8 cellular contexts compared by ENCODE assay signal in the genomic region with DNA sequence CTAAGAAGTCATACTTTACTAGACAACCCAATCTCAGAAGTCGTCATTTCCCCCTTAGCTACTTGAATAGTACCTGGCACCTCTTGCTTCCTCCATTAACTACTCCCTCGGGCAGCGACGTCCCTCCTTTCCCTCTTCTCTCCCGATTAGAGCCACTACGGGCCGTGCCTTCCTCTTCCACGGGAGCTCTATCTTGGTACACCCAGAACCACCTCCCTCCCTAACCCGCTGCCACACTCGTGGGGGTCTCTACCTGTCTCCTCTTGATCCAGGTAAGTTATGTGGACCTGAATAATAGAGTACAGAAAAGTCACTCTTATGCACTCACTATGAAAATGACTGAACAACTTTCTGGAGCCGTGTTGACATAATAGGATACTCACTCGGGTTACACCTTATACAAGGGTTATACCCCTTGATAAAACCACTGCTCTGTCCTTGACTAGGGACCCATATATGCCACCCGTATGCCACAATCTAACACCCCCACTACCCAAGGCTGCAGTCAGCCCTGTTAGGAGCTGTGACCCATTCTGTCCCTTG. TPM values are rescaled to one million over a fixed set of nuclear protein-coding genes. Genes with fewer than 3 reads are reported as not detected.
A peak's percentile ranks its signal among the peaks of the same experiment; 100 is the strongest.
DNase-seq lines count a peak whose midpoint lies in the region; ATAC-seq and TF ChIP-seq lines count a peak whose summit lies in the region.

No MANE protein-coding gene starts in this region.

- peaks cover 22% of the 10 kb centered on the region for H3K36me3 ChIP-seq in SJSA1

- no peak for TF ChIP-seq CTCF in natural killer cell (IDR thresholded peaks at IDR 0.05)
- no peak for TF ChIP-seq CTCF in GM10248 (IDR thresholded peaks at IDR 0.05; ENCODE audit: control extremely low read depth, extremely low read depth, low read depth, missing control alignments)

- H3K9me3 Mint-ChIP-seq in natural killer cell: no peaks in the 10 kb centered on the region

- ATAC-seq in HG02938 (IDR thresholded peaks at IDR 0.05; ENCODE audit: unreplicated experiment) (peak; percentile 6), natural killer cell (peak; percentile 19 to 28 (median 22)), GM21619 (IDR thresholded peaks at IDR 0.05; ENCODE audit: unreplicated experiment) (no peak)

- H3K4me1 Mint-ChIP-seq in natural killer cell: peaks cover 39 to 45% of the 10 kb centered on the region in 2 donors

- peak overlapping the region; percentile 30 for H3K27ac ChIP-seq in SJSA1

- H3K4me1 ChIP-seq in SJSA1 (replicated peaks): peaks cover 12% of the 10 kb centered on the region

- peak; percentile 45 for TF ChIP-seq POLR2A in erythroblast (IDR thresholded peaks at IDR 0.05; ENCODE audit: low read length)

- no peaks in the 10 kb centered on the region for H3K9me3 ChIP-seq in SJSA1 (replicated peaks)

- peak; percentile 4 for DNase-seq in NOMO-1 treated with DMSO at 0.1 percent for 48 hours (lab: John Stamatoyannopoulos, UW; ENCODE audit: unreplicated experiment)
- no peak for DNase-seq in NOMO-1 (lab: John Stamatoyannopoulos, UW; ENCODE audit: unreplicated experiment in 2 of 2)
- no peak for DNase-seq in SJSA1 (ENCODE audit: low read depth in 1 of 2, low spot score in 2 of 2)
- no peak for DNase-seq in erythroblast (lab: John Stamatoyannopoulos, UW)
- no peak for DNase-seq in natural killer cell
- no peak for DNase-seq in GM10248 (ENCODE audit: extremely low spot score)

- H3K4me3 Mint-ChIP-seq in natural killer cell: peak overlapping the region; percentile 97

- H3K27me3 ChIP-seq in SJSA1 (replicated peaks): no peaks in the 10 kb centered on the region

- H3K27me3 Mint-ChIP-seq in natural killer cell (ENCODE audit: low read depth in 2 of 2): no peaks in the 10 kb centered on the region

- H3K27ac Mint-ChIP-seq in natural killer cell: peak overlapping the region; percentile 92 to 95

- H3K36me3 Mint-ChIP-seq in natural killer cell: peaks cover 9% of the 10 kb centered on the region

- POLR2A ChIA-PET in GM10248 (lab: Yijun Ruan, JAX): interaction anchor here (0.5 to 1.5 kb wide), 3 partner anchors 9 to 780 kb away, joined by 3 to 5 read pairs (median 3); no protein-coding TSS in a partner anchor

- H3K4me3 ChIP-seq in SJSA1: peak overlapping the region; percentile 60

- intact Hi-C loops in natural killer cell (cut with micrococcal nuclease): loop anchor here (1.0 kb wide), 1 partner anchor 25 kb away; a partner anchor contains a TSS

- CTCF ChIA-PET in GM10248 (lab: Yijun Ruan, JAX): interaction anchor here (0.6 to 1.8 kb wide), 9 partner anchors 12 to 61 kb away, joined by 3 to 7 read pairs (median 3); no protein-coding TSS in a partner anchor

RNA-seq across cellular contexts. Expression of a gene that starts 0.6 kb away (rescaled TPM):
- total RNA-seq in SJSA1 (2014; rRNA removed; shearing (Covaris generic)): 14.3 and 17.4 TPM in 2 replicates
- total RNA-seq in natural killer cell: 10 to 100 TPM; 27.5 to 36.2 (median 35.3) TPM

RNA-seq across cellular contexts. Expression of a gene that starts 25.3 kb away (rescaled TPM):
- 43.1 and 45.3 TPM in 2 replicates for total RNA-seq in SJSA1 (2014; rRNA removed; shearing (Covaris generic))
- 1 to 10 TPM; 6.1 to 8.7 (median 8.4) TPM for total RNA-seq in natural killer cell
